3 cellular contexts compared by ENCODE assay signal in the genomic region with DNA sequence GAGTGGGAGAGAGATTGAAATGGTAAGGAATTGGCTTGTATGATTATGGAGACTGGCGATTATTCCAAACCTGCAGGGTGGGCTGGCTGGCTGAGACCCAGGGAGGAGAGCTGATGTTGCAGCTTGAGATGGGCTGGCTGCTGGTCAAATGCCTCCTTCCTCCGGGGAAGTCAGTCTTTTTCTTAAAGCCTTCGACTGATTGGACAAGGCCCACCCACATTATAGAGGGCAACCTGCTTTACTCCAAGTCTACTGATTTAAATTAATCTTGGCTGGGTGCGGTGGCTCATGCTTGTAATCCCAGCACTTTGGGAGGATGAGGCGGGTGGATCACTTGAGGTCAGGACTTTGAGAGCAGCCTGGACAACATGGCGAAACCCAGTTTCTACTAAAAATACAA.
TF ChIP-seq lines count a peak whose summit lies in the region.

No MANE protein-coding gene starts in this region.

TF ChIP-seq in GM23338, 12 proteins besides CTCF, POLR2A, EP300 and RAD21 (continues in another document):
- no peak for TF ChIP-seq CREB1 (CRISPR knock-in tag; IDR thresholded peaks at IDR 0.05; ENCODE audit: low read depth)
- TF ChIP-seq EZH2 (IDR thresholded peaks at IDR 0.05; ENCODE audit: low read depth, unreplicated experiment) = no peak
- TF ChIP-seq NANOG (IDR thresholded peaks at IDR 0.05; ENCODE audit: borderline replicate concordance) = no peak
- TF ChIP-seq EZH2phosphoT487 (IDR thresholded peaks at IDR 0.05; ENCODE audit: unreplicated experiment) = no peak
- TF ChIP-seq, protein P1, sequence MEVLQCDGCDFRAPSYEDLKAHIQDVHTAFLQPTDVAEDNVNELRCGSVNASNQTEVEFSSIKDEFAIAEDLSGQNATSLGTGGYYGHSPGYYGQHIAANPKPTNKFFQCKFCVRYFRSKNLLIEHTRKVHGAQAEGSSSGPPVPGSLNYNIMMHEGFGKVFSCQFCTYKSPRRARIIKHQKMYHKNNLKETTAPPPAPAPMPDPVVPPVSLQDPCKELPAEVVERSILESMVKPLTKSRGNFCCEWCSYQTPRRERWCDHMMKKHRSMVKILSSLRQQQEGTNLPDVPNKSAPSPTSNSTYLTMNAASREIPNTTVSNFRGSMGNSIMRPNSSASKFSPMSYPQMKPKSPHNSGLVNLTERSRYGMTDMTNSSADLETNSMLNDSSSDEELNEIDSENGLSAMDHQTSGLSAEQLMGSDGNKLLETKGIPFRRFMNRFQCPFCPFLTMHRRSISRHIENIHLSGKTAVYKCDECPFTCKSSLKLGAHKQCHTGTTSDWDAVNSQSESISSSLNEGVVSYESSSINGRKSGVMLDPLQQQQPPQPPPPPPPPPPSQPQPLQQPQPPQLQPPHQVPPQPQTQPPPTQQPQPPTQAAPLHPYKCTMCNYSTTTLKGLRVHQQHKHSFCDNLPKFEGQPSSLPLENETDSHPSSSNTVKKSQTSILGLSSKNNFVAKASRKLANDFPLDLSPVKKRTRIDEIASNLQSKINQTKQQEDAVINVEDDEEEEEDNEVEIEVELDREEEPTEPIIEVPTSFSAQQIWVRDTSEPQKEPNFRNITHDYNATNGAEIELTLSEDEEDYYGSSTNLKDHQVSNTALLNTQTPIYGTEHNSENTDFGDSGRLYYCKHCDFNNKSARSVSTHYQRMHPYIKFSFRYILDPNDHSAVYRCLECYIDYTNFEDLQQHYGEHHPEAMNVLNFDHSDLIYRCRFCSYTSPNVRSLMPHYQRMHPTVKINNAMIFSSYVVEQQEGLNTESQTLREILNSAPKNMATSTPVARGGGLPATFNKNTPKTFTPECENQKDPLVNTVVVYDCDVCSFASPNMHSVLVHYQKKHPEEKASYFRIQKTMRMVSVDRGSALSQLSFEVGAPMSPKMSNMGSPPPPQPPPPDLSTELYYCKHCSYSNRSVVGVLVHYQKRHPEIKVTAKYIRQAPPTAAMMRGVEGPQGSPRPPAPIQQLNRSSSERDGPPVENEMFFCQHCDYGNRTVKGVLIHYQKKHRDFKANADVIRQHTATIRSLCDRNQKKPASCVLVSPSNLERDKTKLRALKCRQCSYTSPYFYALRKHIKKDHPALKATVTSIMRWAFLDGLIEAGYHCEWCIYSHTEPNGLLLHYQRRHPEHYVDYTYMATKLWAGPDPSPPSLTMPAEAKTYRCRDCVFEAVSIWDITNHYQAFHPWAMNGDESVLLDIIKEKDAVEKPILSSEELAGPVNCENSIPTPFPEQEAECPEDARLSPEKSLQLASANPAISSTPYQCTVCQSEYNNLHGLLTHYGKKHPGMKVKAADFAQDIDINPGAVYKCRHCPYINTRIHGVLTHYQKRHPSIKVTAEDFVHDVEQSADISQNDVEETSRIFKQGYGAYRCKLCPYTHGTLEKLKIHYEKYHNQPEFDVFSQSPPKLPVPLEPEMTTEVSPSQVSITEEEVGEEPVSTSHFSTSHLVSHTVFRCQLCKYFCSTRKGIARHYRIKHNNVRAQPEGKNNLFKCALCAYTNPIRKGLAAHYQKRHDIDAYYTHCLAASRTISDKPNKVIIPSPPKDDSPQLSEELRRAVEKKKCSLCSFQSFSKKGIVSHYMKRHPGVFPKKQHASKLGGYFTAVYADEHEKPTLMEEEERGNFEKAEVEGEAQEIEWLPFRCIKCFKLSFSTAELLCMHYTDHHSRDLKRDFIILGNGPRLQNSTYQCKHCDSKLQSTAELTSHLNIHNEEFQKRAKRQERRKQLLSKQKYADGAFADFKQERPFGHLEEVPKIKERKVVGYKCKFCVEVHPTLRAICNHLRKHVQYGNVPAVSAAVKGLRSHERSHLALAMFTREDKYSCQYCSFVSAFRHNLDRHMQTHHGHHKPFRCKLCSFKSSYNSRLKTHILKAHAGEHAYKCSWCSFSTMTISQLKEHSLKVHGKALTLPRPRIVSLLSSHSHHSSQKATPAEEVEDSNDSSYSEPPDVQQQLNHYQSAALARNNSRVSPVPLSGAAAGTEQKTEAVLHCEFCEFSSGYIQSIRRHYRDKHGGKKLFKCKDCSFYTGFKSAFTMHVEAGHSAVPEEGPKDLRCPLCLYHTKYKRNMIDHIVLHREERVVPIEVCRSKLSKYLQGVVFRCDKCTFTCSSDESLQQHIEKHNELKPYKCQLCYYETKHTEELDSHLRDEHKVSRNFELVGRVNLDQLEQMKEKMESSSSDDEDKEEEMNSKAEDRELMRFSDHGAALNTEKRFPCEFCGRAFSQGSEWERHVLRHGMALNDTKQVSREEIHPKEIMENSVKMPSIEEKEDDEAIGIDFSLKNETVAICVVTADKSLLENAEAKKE (CRISPR knock-in tag; IDR thresholded peaks at IDR 0.05) = no peak
- TF ChIP-seq ZNF114 (CRISPR knock-in tag; IDR thresholded peaks at IDR 0.05) = no peak
- no peak for TF ChIP-seq POLR2AphosphoS5 (IDR thresholded peaks at IDR 0.05; ENCODE audit: low read depth)
- no peak for TF ChIP-seq ZNF331 (CRISPR knock-in tag; IDR thresholded peaks at IDR 0.05; ENCODE audit: low read depth)
- TF ChIP-seq STAT1 (IDR thresholded peaks at IDR 0.05; ENCODE audit: unreplicated experiment) = no peak

TF ChIP-seq in WTC11, 78 proteins besides CTCF, POLR2A, EP300 and RAD21:
- TF ChIP-seq MXD4 (CRISPR knock-in tag; IDR thresholded peaks at IDR 0.05; ENCODE audit: borderline replicate concordance) = no peak
- no peak for TF ChIP-seq CREB1 (CRISPR knock-in tag; IDR thresholded peaks at IDR 0.05)
- 0 out of 2 replicates have a peak, but pooled peaks have one; percentile 61 for TF ChIP-seq GTF2I (CRISPR knock-in tag; conservative IDR thresholded peaks at IDR 0.05)

TF ChIP-seq in H1, 55 proteins besides CTCF, POLR2A, EP300 and RAD21:
- TF ChIP-seq TAF1 (IDR thresholded peaks at IDR 0.05; ENCODE audit: low read depth, low read length) (no peak), KDM1A (IDR thresholded peaks at IDR 0.05; ENCODE audit: borderline replicate concordance, low read length) (peak; percentile 67; the same call in 1 of the 2 replicates), CEBPB (IDR thresholded peaks at IDR 0.05; ENCODE audit: low read depth, low read length) (no peak), NANOG (IDR thresholded peaks at IDR 0.05; ENCODE audit: insufficient read depth, low read depth, low read length, poor library complexity, severe bottlenecking) (no peak), CBX8 (IDR thresholded peaks at IDR 0.05; ENCODE audit: borderline replicate concordance, low read depth, low read length) (no peak), BRCA1 (IDR thresholded peaks at IDR 0.05; ENCODE audit: low read depth, low read length) (no peak), CBX5 (IDR thresholded peaks at IDR 0.05; ENCODE audit: low read depth, low read length) (no peak)
- TF ChIP-seq, protein P2, sequence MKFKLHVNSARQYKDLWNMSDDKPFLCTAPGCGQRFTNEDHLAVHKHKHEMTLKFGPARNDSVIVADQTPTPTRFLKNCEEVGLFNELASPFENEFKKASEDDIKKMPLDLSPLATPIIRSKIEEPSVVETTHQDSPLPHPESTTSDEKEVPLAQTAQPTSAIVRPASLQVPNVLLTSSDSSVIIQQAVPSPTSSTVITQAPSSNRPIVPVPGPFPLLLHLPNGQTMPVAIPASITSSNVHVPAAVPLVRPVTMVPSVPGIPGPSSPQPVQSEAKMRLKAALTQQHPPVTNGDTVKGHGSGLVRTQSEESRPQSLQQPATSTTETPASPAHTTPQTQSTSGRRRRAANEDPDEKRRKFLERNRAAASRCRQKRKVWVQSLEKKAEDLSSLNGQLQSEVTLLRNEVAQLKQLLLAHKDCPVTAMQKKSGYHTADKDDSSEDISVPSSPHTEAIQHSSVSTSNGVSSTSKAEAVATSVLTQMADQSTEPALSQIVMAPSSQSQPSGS (IDR thresholded peaks at IDR 0.05; ENCODE audit: low read length) = no peak
